8 cellular contexts compared by ENCODE assay signal in genomic region chr17:28854457-28855382, GRCh38. TPM values are rescaled to one million over a fixed set of nuclear protein-coding genes. Genes with fewer than 3 reads are reported as not detected.
A peak's percentile ranks its signal among the peaks of the same experiment; 100 is the strongest.
DNase-seq lines count a peak whose midpoint lies in the region; ATAC-seq and TF ChIP-seq lines count a peak whose summit lies in the region.

TSS of gene ERAL1 (plus strand) at chr17:28855016. CDS start at chr17:28855035, 19 bp downstream.

- H3K27ac ChIP-seq in KOPT-K1 (ENCODE audit: low read depth, low read length, poor library complexity, severe bottlenecking): peak within 1 kb of the TSS; percentile 72
- peak within 1 kb of the TSS; percentile 79 for H3K27ac ChIP-seq in RWPE1

- ATAC-seq in GM21737 (IDR thresholded peaks at IDR 0.05; ENCODE audit: unreplicated experiment) (peak; percentile 92), naive B cell (ENCODE audit: low read depth in 2 of 2) (peak; percentile 99 to 100)
- peak; percentile 99 for ATAC-seq in stimulated activated memory B cell treated with anti-CD40 and anti-IgM and Interleukin-4, amounts not matched to agents 10 μg/mL and 1 μg/mL and 100 μg/mL, for 72 hours

- DNase-seq in DMS53 treated with DMSO at 0.1 percent for 48 hours (lab: John Stamatoyannopoulos, UW; ENCODE audit: unreplicated experiment): peak; percentile 84
- peak; percentile 89 for DNase-seq in RWPE1 (ENCODE audit: low spot score)
- DNase-seq in activated T-helper 1 cell treated with anti-CD3 and anti-CD28 coated beads, Interleukin-2, amount 50 U/mL, for 16 hours (ENCODE audit: low read depth in 1 of 2, low spot score in 1 of 2): peak; percentile 59 to 73
- DNase-seq in fibroblast of gingiva (ENCODE audit: low read depth): peak; percentile 80
- peak; percentile 82 for DNase-seq in naive B cell

- H3K36me3 ChIP-seq in KOPT-K1 (ENCODE audit: insufficient read depth, low read length): peaks cover 36% of the 10 kb centered on the region

- H3K9me3 Mint-ChIP-seq in naive B cell: no peaks in the 10 kb centered on the region
- H3K9me3 Mint-ChIP-seq in stimulated activated memory B cell treated with anti-CD40 and anti-IgM and Interleukin-4, amounts not matched to agents 10 μg/mL and 1 μg/mL and 100 μg/mL, for 72 hours: no peaks in the 10 kb centered on the region

- no peaks in the 10 kb centered on the region for H3K9me3 ChIP-seq in KOPT-K1 (ENCODE audit: insufficient read depth, low read length, poor library complexity, severe bottlenecking)

- H3K4me1 Mint-ChIP-seq in naive B cell: peaks cover 9 to 22% (median 10%) of the 10 kb centered on the region in 3 donors
- H3K4me1 Mint-ChIP-seq in stimulated activated memory B cell treated with anti-CD40 and anti-IgM and Interleukin-4, amounts not matched to agents 10 μg/mL and 1 μg/mL and 100 μg/mL, for 72 hours: peaks cover 22% of the 10 kb centered on the region

- no peaks in the 10 kb centered on the region for H3K36me3 Mint-ChIP-seq in naive B cell
- H3K36me3 Mint-ChIP-seq in stimulated activated memory B cell treated with anti-CD40 and anti-IgM and Interleukin-4, amounts not matched to agents 10 μg/mL and 1 μg/mL and 100 μg/mL, for 72 hours: peaks cover 26% of the 10 kb centered on the region

- TF ChIP-seq CTCF in RWPE1 (conservative IDR thresholded peaks at IDR 0.05; ENCODE audit: low read depth): no peak

- peak within 1 kb of the TSS; percentile 87 to 99 (median 94) for H3K4me3 Mint-ChIP-seq in naive B cell
- H3K4me3 Mint-ChIP-seq in stimulated activated memory B cell treated with anti-CD40 and anti-IgM and Interleukin-4, amounts not matched to agents 10 μg/mL and 1 μg/mL and 100 μg/mL, for 72 hours: peak within 1 kb of the TSS; percentile 88

- CTCF ChIA-PET in RWPE1 (lab: Yijun Ruan, JAX): interaction anchor here (0.7 kb wide), 1 partner anchor 109 kb away, joined by 4 read pairs; no protein-coding TSS in a partner anchor

- H3K27me3 Mint-ChIP-seq in naive B cell: no peaks in the 10 kb centered on the region
- H3K27me3 Mint-ChIP-seq in stimulated activated memory B cell treated with anti-CD40 and anti-IgM and Interleukin-4, amounts not matched to agents 10 μg/mL and 1 μg/mL and 100 μg/mL, for 72 hours: no peaks in the 10 kb centered on the region

- POLR2A ChIA-PET in RWPE1 (lab: Yijun Ruan, JAX; ENCODE audit: low non-redundant PET): no interaction called here

- H3K27ac Mint-ChIP-seq in naive B cell: peak within 1 kb of the TSS; percentile 74 to 97 (median 94)
- peak within 1 kb of the TSS; percentile 81 for H3K27ac Mint-ChIP-seq in stimulated activated memory B cell treated with anti-CD40 and anti-IgM and Interleukin-4, amounts not matched to agents 10 μg/mL and 1 μg/mL and 100 μg/mL, for 72 hours

RNA-seq across cellular contexts. Expression of gene ERAL1, which starts in this region (rescaled TPM):
- 10 to 100 TPM; 37.0 to 50.3 (median 46.2) TPM for polyA plus RNA-seq in naive B cell (ENCODE audit: low read depth in 6 of 6)

Comparison
In these comparisons a context has a peak if more than half of its experiments do, and no peak if none do; other contexts are left out.
1. Peak in every context shown above with its lines: DNase-seq, ATAC-seq and H3K27ac ChIP-seq.